Comparison of ENCODE assay signal across 27 cellular contexts in genomic region chr15:38620851-38621594, GRCh38. TPM values are rescaled to one million over a fixed set of nuclear protein-coding genes. Genes with fewer than 3 reads are reported as not detected.
A peak's percentile ranks its signal among the peaks of the same experiment; 100 is the strongest.
DNase-seq lines count a peak whose midpoint lies in the region; ATAC-seq and TF ChIP-seq lines count a peak whose summit lies in the region.
"Had no signal": no experiment of that assay in that cellular context is flagged by ENCODE, and none has a peak within 500 bp of the region (broad histone marks: within the 10 kb centered on the region; RNA-seq: fewer than 3 reads in every experiment).

No MANE protein-coding gene starts in this region.

- no peaks in the 10 kb centered on the region for H3K9me3 ChIP-seq in neural progenitor cell (ENCODE audit: low read depth)
- H3K9me3 ChIP-seq: breast epithelium, MG63, suprapubic skin had no signal

- no peaks in the 10 kb centered on the region for H4K20me1 ChIP-seq in neural progenitor cell (ENCODE audit: low read depth)

- no peak overlapping the region for H3K4me3 ChIP-seq in neural progenitor cell
- H3K4me3 ChIP-seq: breast epithelium, MG63, suprapubic skin had no signal

- H3K9ac ChIP-seq in neural progenitor cell: no peak overlapping the region

- peak overlapping the region; percentile 62 for H3K27ac Mint-ChIP-seq in activated CD4-positive, alpha-beta T cell treated with anti-CD3 and anti-CD28 coated beads, Interleukin-2, amount 10 ng/mL, durations not matched to agents 7 days and 5 days
- H3K27ac Mint-ChIP-seq in immature natural killer cell (peak overlapping the region in 4 of 6 donors; percentile 13 to 77 (median 26)), neural progenitor cell (no peak overlapping the region)
- H3K27ac Mint-ChIP-seq: activated T-cell treated with anti-CD3 and anti-CD28 coated beads, Interleukin-2, amount 50 U/mL, for 72 hours; stimulated activated naive B cell treated with anti-CD40 and anti-IgM and Interleukin-4, amounts not matched to agents 10 μg/mL and 1 μg/mL and 100 μg/mL, for 72 hours; T-helper 1 cell treated with Interleukin-12 subunit alpha and Interleukin-12 subunit beta and Interleukin-4 antibody, amounts not matched to agents 30 μg/mL and 1 μg/mL, for 36 hours had no signal

- H3K4me1 Mint-ChIP-seq in activated CD4-positive, alpha-beta T cell treated with anti-CD3 and anti-CD28 coated beads, Interleukin-2, amount 10 ng/mL, durations not matched to agents 7 days and 5 days: peaks cover 27% of the 10 kb centered on the region
- H3K4me1 Mint-ChIP-seq in immature natural killer cell (peaks cover 38 to 42% of the 10 kb centered on the region in 2 donors), neural progenitor cell (peaks cover 10% of the 10 kb centered on the region)

- peak overlapping the region; percentile 24 for H2AFZ ChIP-seq in neural progenitor cell (replicated peaks)

- H3K9me3 Mint-ChIP-seq in activated CD4-positive, alpha-beta T cell treated with anti-CD3 and anti-CD28 coated beads, Interleukin-2, amount 10 ng/mL, durations not matched to agents 7 days and 5 days: no peaks in the 10 kb centered on the region
- H3K9me3 Mint-ChIP-seq in immature natural killer cell (no peaks in the 10 kb centered on the region), neural progenitor cell (no peaks in the 10 kb centered on the region)
- H3K9me3 Mint-ChIP-seq: stimulated activated naive B cell treated with anti-CD40 and anti-IgM and Interleukin-4, amounts not matched to agents 10 μg/mL and 1 μg/mL and 100 μg/mL, for 72 hours; T-helper 1 cell treated with Interleukin-12 subunit alpha and Interleukin-12 subunit beta and Interleukin-4 antibody, amounts not matched to agents 30 μg/mL and 1 μg/mL, for 36 hours had no signal

- no peak for TF ChIP-seq CTCF in neural progenitor cell (IDR thresholded peaks at IDR 0.05)

- H3K4me3 Mint-ChIP-seq in activated CD4-positive, alpha-beta T cell treated with anti-CD3 and anti-CD28 coated beads, Interleukin-2, amount 10 ng/mL, durations not matched to agents 7 days and 5 days: no peak overlapping the region
- H3K4me3 Mint-ChIP-seq in immature natural killer cell (peak overlapping the region in 1 of 5 donors; percentile 51), neural progenitor cell (no peak overlapping the region)
- H3K4me3 Mint-ChIP-seq: activated T-cell treated with anti-CD3 and anti-CD28 coated beads, Interleukin-2, amount 50 U/mL, for 72 hours; stimulated activated naive B cell treated with anti-CD40 and anti-IgM and Interleukin-4, amounts not matched to agents 10 μg/mL and 1 μg/mL and 100 μg/mL, for 72 hours; T-helper 1 cell treated with Interleukin-12 subunit alpha and Interleukin-12 subunit beta and Interleukin-4 antibody, amounts not matched to agents 30 μg/mL and 1 μg/mL, for 36 hours had no signal

- CTCF ChIA-PET in activated CD4-positive, alpha-beta T cell treated with anti-CD3 and anti-CD28 coated beads, Interleukin-2, amount 10 ng/mL, durations not matched to agents 7 days and 5 days (lab: Charles Lee): interaction anchor here (1.1 to 2.7 kb wide), 7 partner anchors 10 to 79 kb away, joined by 3 to 8 read pairs (median 4); no protein-coding TSS in a partner anchor

- no peak overlapping the region for H3K4me2 ChIP-seq in neural progenitor cell

- no peaks in the 10 kb centered on the region for H3K27me3 ChIP-seq in neural progenitor cell
- H3K27me3 ChIP-seq: breast epithelium, suprapubic skin had no signal

- no peaks in the 10 kb centered on the region for H3K36me3 ChIP-seq in neural progenitor cell
- H3K36me3 ChIP-seq: breast epithelium, MG63, suprapubic skin had no signal

- POLR2A ChIA-PET in activated CD4-positive, alpha-beta T cell treated with anti-CD3 and anti-CD28 coated beads, Interleukin-2, amount 10 ng/mL, durations not matched to agents 7 days and 5 days (lab: Charles Lee): no interaction called here

- H3K27me3 Mint-ChIP-seq in activated CD4-positive, alpha-beta T cell treated with anti-CD3 and anti-CD28 coated beads, Interleukin-2, amount 10 ng/mL, durations not matched to agents 7 days and 5 days: no peaks in the 10 kb centered on the region
- peaks cover 0 to 4% (median 0%) of the 10 kb centered on the region in 3 donors for H3K27me3 Mint-ChIP-seq in immature natural killer cell (ENCODE audit: low read depth in 3 of 3)
- H3K27me3 Mint-ChIP-seq in neural progenitor cell (ENCODE audit: insufficient read depth, low read depth): no peaks in the 10 kb centered on the region
- H3K27me3 Mint-ChIP-seq: stimulated activated naive B cell treated with anti-CD40 and anti-IgM and Interleukin-4, amounts not matched to agents 10 μg/mL and 1 μg/mL and 100 μg/mL, for 72 hours had no signal

- H3K36me3 Mint-ChIP-seq in activated CD4-positive, alpha-beta T cell treated with anti-CD3 and anti-CD28 coated beads, Interleukin-2, amount 10 ng/mL, durations not matched to agents 7 days and 5 days (ENCODE audit: low read depth): peaks cover 3% of the 10 kb centered on the region
- peaks cover 0 to 5% (median 0%) of the 10 kb centered on the region in 3 donors for H3K36me3 Mint-ChIP-seq in immature natural killer cell
- no peaks in the 10 kb centered on the region for H3K36me3 Mint-ChIP-seq in neural progenitor cell
- H3K36me3 Mint-ChIP-seq: stimulated activated naive B cell treated with anti-CD40 and anti-IgM and Interleukin-4, amounts not matched to agents 10 μg/mL and 1 μg/mL and 100 μg/mL, for 72 hours had no signal

- H3F3A ChIP-seq in neural progenitor cell (ENCODE audit: low read depth): no peaks in the 10 kb centered on the region

- H3K79me2 ChIP-seq in neural progenitor cell (ENCODE audit: low read depth): no peaks in the 10 kb centered on the region

- ATAC-seq in HG03135 (IDR thresholded peaks at IDR 0.05; ENCODE audit: unreplicated experiment) (no peak), HG03354 (IDR thresholded peaks at IDR 0.05; ENCODE audit: poor library complexity, severe bottlenecking, unreplicated experiment) (no peak)
- ATAC-seq: activated T-cell treated with anti-CD3 and anti-CD28 coated beads, Interleukin-2, amount 50 U/mL, for 72 hours had no signal

- DNase-seq in activated CD4-positive, alpha-beta T cell treated with anti-CD3 and anti-CD28 coated beads, Interleukin-2, amount 10 ng/mL, durations not matched to agents 7 days and 5 days: no peak
- no peak for DNase-seq in activated CD4-positive, alpha-beta T cell treated with anti-CD3 and anti-CD28 coated beads for 48 hours
- DNase-seq in NCI-H2171 treated with DMSO at 0.1 percent for 48 hours (lab: John Stamatoyannopoulos, UW) (peak; percentile 98), immature natural killer cell (no peak), neural progenitor cell (ENCODE audit: low spot score) (no peak)
- no peak for DNase-seq in activated CD4-positive, CD25-positive, alpha-beta regulatory T cell treated with anti-CD3 and anti-CD28 coated beads, Interleukin-2, amount 50 U/mL, for 72 hours
- DNase-seq: activated CD4-positive, alpha-beta T cell treated with anti-CD3 and anti-CD28 coated beads for 1 hour; activated naive CD4-positive, alpha-beta T cell treated with Interleukin-2 at 50 U/mL for 16 hours; activated T-cell treated with anti-CD3 and anti-CD28 coated beads, Interleukin-2, amount 50 U/mL, for 72 hours; amniotic stem cell; cortex of kidney; DMS79; HCEC 1CT; kidney; MG63; NCI-H1436; NCI-H524; retina; RPMI8226; stimulated activated CD4-positive, alpha-beta T cell treated with anti-CD3 and anti-CD28 coated beads, Interleukin-4, amount 100 ng/mL, for 1 hour; stimulated activated naive B cell treated with anti-CD40 and anti-IgM and Interleukin-4, amounts not matched to agents 10 μg/mL and 1 μg/mL and 100 μg/mL, for 72 hours had no signal

- H3K27ac ChIP-seq in neural progenitor cell: no peak overlapping the region
- H3K27ac ChIP-seq: breast epithelium, suprapubic skin had no signal

- peaks cover 14% of the 10 kb centered on the region for H3K4me1 ChIP-seq in neural progenitor cell
- H3K4me1 ChIP-seq: breast epithelium had no signal

RNA-seq across cellular contexts. Expression of gene RASGRP1, which starts 56.4 kb away (rescaled TPM):
- 100 to 1,000 TPM; 185 to 204 TPM for total RNA-seq in activated CD4-positive, alpha-beta T cell treated with anti-CD3 and anti-CD28 coated beads, Interleukin-2, amount 10 ng/mL, durations not matched to agents 7 days and 5 days
- polyA plus RNA-seq in immature natural killer cell: 10 to 100 TPM; 21.9 to 63.9 (median 22.7) TPM
- total RNA-seq in neural progenitor cell (ENCODE audit: low replicate concordance): 2.5 and 3.8 TPM in 2 replicates
- total RNA-seq: fibroblast of lung had no signal

Comparison
In these comparisons a context has a peak if more than half of its experiments do, and no peak if none do; other contexts are left out.
1. RNA of gene RASGRP1, which starts 56.4 kb away (total RNA-seq): 185 to 204 TPM in activated CD4-positive, alpha-beta T cell treated with anti-CD3 and anti-CD28 coated beads, Interleukin-2, amount 10 ng/mL, durations not matched to agents 7 days and 5 days; 2.5 to 3.8 TPM in neural progenitor cell; every median in the first group is over 10 times any median in the second.